In genomic region chr11:46197421-46197820, GRCh38 we compare ENCODE assay signal across 40 cellular contexts.
"Had no signal": no experiment of that assay in that cellular context is flagged by ENCODE, and none has a peak within 500 bp of the region (broad histone marks: within the 10 kb centered on the region; RNA-seq: fewer than 3 reads in every experiment).

No MANE protein-coding gene starts in this region.

- H3K9me3 Mint-ChIP-seq: activated naive CD4-positive, alpha-beta T cell treated with anti-CD3 and anti-CD28 coated beads for 36 hours; activated naive CD4-positive, alpha-beta T cell treated with anti-CD3 and anti-CD28 coated beads, Interleukin-2, amount 10 ng/mL, durations not matched to agents 7 days and 5 days; activated naive CD4-positive, alpha-beta T cell treated with anti-CD3 and anti-CD28 coated beads, Interleukin-2, amount 50 U/mL, for 24 hours; activated naive CD4-positive, alpha-beta T cell treated with anti-CD3 and anti-CD28 coated beads, Interleukin-2, amount 50 U/mL, for 72 hours; activated naive CD8-positive, alpha-beta T cell treated with anti-CD3 and anti-CD28 coated beads for 36 hours; activated naive CD8-positive, alpha-beta T cell treated with anti-CD3 and anti-CD28 coated beads, Interleukin-2, amount 10 ng/mL, durations not matched to agents 7 days and 5 days; activated naive CD8-positive, alpha-beta T cell treated with anti-CD3 and anti-CD28 coated beads, Interleukin-2, amount 50 U/mL, for 24 hours; activated T-cell treated with anti-CD3 and anti-CD28 coated beads, Interleukin-2, amount 50 U/mL, for 24 hours; activated T-cell treated with anti-CD3 and anti-CD28 coated beads, Interleukin-2, amount 50 U/mL, for 4 hours; activated T-cell treated with anti-CD3 and anti-CD28 coated beads, Interleukin-2, amount 50 U/mL, for 72 hours; activated T-helper 1 cell treated with anti-CD3 and anti-CD28 coated beads, Interleukin-12 subunit alpha, Interleukin-12 subunit beta, Interleukin-2, Interleukin-4 antibody, amounts not matched to agents 30 ng/mL and 10 ng/mL and 1 ng/mL, durations not matched to agents 14 hours and 24 hours and 36 hours; activated T-helper 17 cell treated with anti-CD3 and anti-CD28 coated beads, Interleukin-2, amount 50 U/mL, for 72 hours; activated T-helper 2 cell treated with anti-CD3 and anti-CD28 coated beads, Interferon-gamma antibody, Interleukin-2, Interleukin-4, amounts not matched to agents 10 μg/mL and 5 μg/mL and 100 μg/mL, durations not matched to agents 14 hours and 24 hours and 36 hours; brain; central memory CD8-positive, alpha-beta T cell had no signal

- FAIRE-seq: astrocyte, bronchial epithelial cell had no signal

- DNase-seq: activated effector memory CD4-positive, alpha-beta T cell treated with anti-CD3 and anti-CD28 coated beads, Interleukin-2, amount 50 U/mL, for 16 hours; activated effector memory CD4-positive, alpha-beta T cell treated with Interleukin-2 at 50 U/mL for 16 hours; activated gamma-delta T cell; activated gamma-delta T cell treated with Interleukin-2 at 50 U/mL for 16 hours; activated naive CD4-positive, alpha-beta T cell; activated naive CD4-positive, alpha-beta T cell treated with anti-CD3 and anti-CD28 coated beads for 36 hours; activated naive CD4-positive, alpha-beta T cell treated with anti-CD3 and anti-CD28 coated beads, Interleukin-2, amount 10 ng/mL, durations not matched to agents 7 days and 5 days; activated naive CD4-positive, alpha-beta T cell treated with anti-CD3 and anti-CD28 coated beads, Interleukin-2, amount 50 U/mL, for 16 hours; activated naive CD4-positive, alpha-beta T cell treated with Interleukin-2 at 50 U/mL for 16 hours; activated naive CD8-positive, alpha-beta T cell treated with anti-CD3 and anti-CD28 coated beads for 36 hours; activated naive CD8-positive, alpha-beta T cell treated with anti-CD3 and anti-CD28 coated beads, Interleukin-2, amount 10 ng/mL, durations not matched to agents 7 days and 5 days; activated naive CD8-positive, alpha-beta T cell treated with anti-CD3 and anti-CD28 coated beads, Interleukin-2, amount 50 U/mL, for 24 hours; activated T-cell treated with anti-CD3 and anti-CD28 coated beads, Interleukin-2, amount 50 U/mL, for 1 hour; activated T-cell treated with anti-CD3 and anti-CD28 coated beads, Interleukin-2, amount 50 U/mL, for 24 hours; activated T-cell treated with anti-CD3 and anti-CD28 coated beads, Interleukin-2, amount 50 U/mL, for 4 hours; activated T-cell treated with anti-CD3 and anti-CD28 coated beads, Interleukin-2, amount 50 U/mL, for 48 hours; activated T-cell treated with anti-CD3 and anti-CD28 coated beads, Interleukin-2, amount 50 U/mL, for 72 hours; adrenal gland; amniotic stem cell; amygdala; anterior cingulate cortex; aorta; body of pancreas; brain microvascular endothelial cell; caudate nucleus; central memory CD4-positive, alpha-beta T cell; cerebellar nuclear complex had no signal

- H3K4me3 ChIP-seq: adrenal gland, ascending aorta, body of pancreas, breast epithelium, cardiac muscle cell had no signal

- H3K36me3 Mint-ChIP-seq: activated naive CD4-positive, alpha-beta T cell treated with anti-CD3 and anti-CD28 coated beads, Interleukin-2, amount 10 ng/mL, durations not matched to agents 7 days and 5 days; activated naive CD4-positive, alpha-beta T cell treated with anti-CD3 and anti-CD28 coated beads, Interleukin-2, amount 50 U/mL, for 72 hours; activated naive CD8-positive, alpha-beta T cell; activated naive CD8-positive, alpha-beta T cell treated with anti-CD3 and anti-CD28 coated beads for 36 hours; activated naive CD8-positive, alpha-beta T cell treated with anti-CD3 and anti-CD28 coated beads, Interleukin-2, amount 10 ng/mL, durations not matched to agents 7 days and 5 days; brain had no signal

- H3K4me1 Mint-ChIP-seq: activated naive CD4-positive, alpha-beta T cell treated with anti-CD3 and anti-CD28 coated beads, Interleukin-2, amount 10 ng/mL, durations not matched to agents 7 days and 5 days; activated naive CD4-positive, alpha-beta T cell treated with anti-CD3 and anti-CD28 coated beads, Interleukin-2, amount 50 U/mL, for 24 hours; activated naive CD8-positive, alpha-beta T cell treated with anti-CD3 and anti-CD28 coated beads for 36 hours; activated naive CD8-positive, alpha-beta T cell treated with anti-CD3 and anti-CD28 coated beads, Interleukin-2, amount 10 ng/mL, durations not matched to agents 7 days and 5 days; activated naive CD8-positive, alpha-beta T cell treated with anti-CD3 and anti-CD28 coated beads, Interleukin-2, amount 50 U/mL, for 24 hours; activated T-helper 17 cell treated with anti-CD3 and anti-CD28 coated beads, Interleukin-2, amount 50 U/mL, for 72 hours; brain; central memory CD8-positive, alpha-beta T cell had no signal

- H3K27ac ChIP-seq: adrenal gland, ascending aorta, body of pancreas, brain microvascular endothelial cell, breast epithelium, cardiac muscle cell had no signal

- H3K4me3 Mint-ChIP-seq: activated naive CD4-positive, alpha-beta T cell treated with anti-CD3 and anti-CD28 coated beads for 36 hours; activated naive CD4-positive, alpha-beta T cell treated with anti-CD3 and anti-CD28 coated beads, Interleukin-2, amount 10 ng/mL, durations not matched to agents 7 days and 5 days; activated naive CD4-positive, alpha-beta T cell treated with anti-CD3 and anti-CD28 coated beads, Interleukin-2, amount 50 U/mL, for 24 hours; activated naive CD8-positive, alpha-beta T cell; activated naive CD8-positive, alpha-beta T cell treated with anti-CD3 and anti-CD28 coated beads for 36 hours; activated naive CD8-positive, alpha-beta T cell treated with anti-CD3 and anti-CD28 coated beads, Interleukin-2, amount 10 ng/mL, durations not matched to agents 7 days and 5 days; activated naive CD8-positive, alpha-beta T cell treated with anti-CD3 and anti-CD28 coated beads, Interleukin-2, amount 50 U/mL, for 24 hours; activated T-cell treated with anti-CD3 and anti-CD28 coated beads, Interleukin-2, amount 50 U/mL, for 24 hours; activated T-cell treated with anti-CD3 and anti-CD28 coated beads, Interleukin-2, amount 50 U/mL, for 4 hours; activated T-cell treated with anti-CD3 and anti-CD28 coated beads, Interleukin-2, amount 50 U/mL, for 72 hours; activated T-helper 1 cell treated with anti-CD3 and anti-CD28 coated beads, Interleukin-12 subunit alpha, Interleukin-12 subunit beta, Interleukin-2, Interleukin-4 antibody, amounts not matched to agents 30 ng/mL and 10 ng/mL and 1 ng/mL, durations not matched to agents 14 hours and 24 hours and 36 hours; activated T-helper 17 cell treated with anti-CD3 and anti-CD28 coated beads, Interleukin-2, amount 50 U/mL, for 72 hours; brain; central memory CD8-positive, alpha-beta T cell had no signal

- ATAC-seq: activated naive CD4-positive, alpha-beta T cell treated with anti-CD3 and anti-CD28 coated beads, Interleukin-2, amount 50 U/mL, for 72 hours; activated naive CD8-positive, alpha-beta T cell treated with anti-CD3 and anti-CD28 coated beads, Interleukin-2, amount 50 U/mL, for 24 hours; activated T-cell treated with anti-CD3 and anti-CD28 coated beads, Interleukin-2, amount 50 U/mL, for 4 hours; activated T-cell treated with anti-CD3 and anti-CD28 coated beads, Interleukin-2, amount 50 U/mL, for 72 hours; activated T-helper 17 cell treated with anti-CD3 and anti-CD28 coated beads, Interleukin-2, amount 50 U/mL, for 72 hours; body of pancreas had no signal

- H3K9me3 ChIP-seq: adrenal gland, ascending aorta, body of pancreas, breast epithelium had no signal

- H3K27ac Mint-ChIP-seq: activated naive CD4-positive, alpha-beta T cell treated with anti-CD3 and anti-CD28 coated beads for 36 hours; activated naive CD4-positive, alpha-beta T cell treated with anti-CD3 and anti-CD28 coated beads, Interleukin-2, amount 10 ng/mL, durations not matched to agents 7 days and 5 days; activated naive CD4-positive, alpha-beta T cell treated with anti-CD3 and anti-CD28 coated beads, Interleukin-2, amount 50 U/mL, for 24 hours; activated naive CD4-positive, alpha-beta T cell treated with anti-CD3 and anti-CD28 coated beads, Interleukin-2, amount 50 U/mL, for 72 hours; activated naive CD8-positive, alpha-beta T cell; activated naive CD8-positive, alpha-beta T cell treated with anti-CD3 and anti-CD28 coated beads for 36 hours; activated naive CD8-positive, alpha-beta T cell treated with anti-CD3 and anti-CD28 coated beads, Interleukin-2, amount 10 ng/mL, durations not matched to agents 7 days and 5 days; activated naive CD8-positive, alpha-beta T cell treated with anti-CD3 and anti-CD28 coated beads, Interleukin-2, amount 50 U/mL, for 24 hours; activated T-cell treated with anti-CD3 and anti-CD28 coated beads, Interleukin-2, amount 50 U/mL, for 24 hours; activated T-cell treated with anti-CD3 and anti-CD28 coated beads, Interleukin-2, amount 50 U/mL, for 72 hours; activated T-helper 1 cell treated with anti-CD3 and anti-CD28 coated beads, Interleukin-12 subunit alpha, Interleukin-12 subunit beta, Interleukin-2, Interleukin-4 antibody, amounts not matched to agents 30 ng/mL and 10 ng/mL and 1 ng/mL, durations not matched to agents 14 hours and 24 hours and 36 hours; activated T-helper 17 cell treated with anti-CD3 and anti-CD28 coated beads, Interleukin-2, amount 50 U/mL, for 72 hours; activated T-helper 2 cell treated with anti-CD3 and anti-CD28 coated beads, Interferon-gamma antibody, Interleukin-2, Interleukin-4, amounts not matched to agents 10 μg/mL and 5 μg/mL and 100 μg/mL, durations not matched to agents 14 hours and 24 hours and 36 hours; brain had no signal

- H3K36me3 ChIP-seq: adrenal gland, ascending aorta, brain microvascular endothelial cell, breast epithelium, cardiac muscle cell had no signal

- H3K27me3 ChIP-seq: adrenal gland, ascending aorta, body of pancreas, breast epithelium had no signal

- H3K4me1 ChIP-seq: adrenal gland, ascending aorta, body of pancreas, breast epithelium had no signal
